13 cellular contexts compared by ENCODE assay signal in the genomic region with DNA sequence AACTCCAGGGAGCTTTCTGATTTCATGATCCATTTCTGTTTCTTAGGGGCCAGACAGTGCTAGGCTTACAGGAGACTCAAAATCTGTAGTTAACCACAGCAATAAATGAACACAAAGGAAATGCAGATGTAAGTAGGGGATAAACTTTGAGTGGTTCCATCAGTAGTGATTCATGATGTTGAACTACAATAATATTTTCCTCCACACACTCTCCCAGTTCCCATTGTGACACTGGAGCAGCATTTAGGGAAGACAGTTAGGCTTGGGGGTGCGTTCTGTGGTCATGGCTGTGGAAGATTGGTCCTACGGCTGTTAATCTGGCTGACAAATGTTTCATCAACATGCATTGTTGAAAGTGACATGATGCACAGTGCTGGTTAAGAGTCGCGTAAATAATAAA.
DNase-seq lines count a peak whose midpoint lies in the region; ATAC-seq and TF ChIP-seq lines count a peak whose summit lies in the region.
"Had no signal": no experiment of that assay in that cellular context is flagged by ENCODE, and none has a peak within 500 bp of the region (broad histone marks: within the 10 kb centered on the region; RNA-seq: fewer than 3 reads in every experiment).

No MANE protein-coding gene starts in this region.

- no TSS peak for BruUV-seq in MCF 10A (replicated peaks; lab: Mats Ljungman, UMichigan)

- peak overlapping the region; percentile 55 for H3K4me3 Mint-ChIP-seq in MCF 10A (ENCODE audit: unreplicated experiment)

- DNase-seq in MCF 10A (ENCODE audit: unreplicated experiment) = peak; percentile 37
- DNase-seq in breast epithelium (ENCODE audit: low spot score in 2 of 2) = no peak
- DNase-seq in fibroblast of villous mesenchyme (ENCODE audit: low read depth) = peak; percentile 78
- DNase-seq in stromal cell of bone marrow (ENCODE audit: low read depth) = peak; percentile 53
- no peak for DNase-seq in superior temporal gyrus (ENCODE audit: extremely low spot score)
- DNase-seq: activated CD4-positive, alpha-beta T cell treated with anti-CD3 and anti-CD28 coated beads, Interleukin-2, amount 50 U/mL, for 48 hours; activated naive CD4-positive, alpha-beta T cell treated with Interleukin-2 at 50 U/mL for 16 hours; DMS79 treated with DMSO at 0.1 percent for 48 hours; NCI-H526 treated with DMSO at 0.1 percent for 48 hours; stimulated activated CD4-positive, alpha-beta T cell treated with anti-CD3 and anti-CD28 coated beads, Interleukin-4, amount 100 ng/mL, for 24 hours had no signal

- POLR2A ChIA-PET in MCF 10A (lab: Yijun Ruan, JAX) = interaction anchor here (0.7 to 2.6 kb wide), 11 partner anchors 8 to 65 kb away, joined by 3 to 14 read pairs (median 6); no protein-coding TSS in a partner anchor

- TF ChIP-seq CTCF in MCF 10A (IDR thresholded peaks at IDR 0.05; ENCODE audit: unreplicated experiment) (no peak), breast epithelium (IDR thresholded peaks at IDR 0.05) (no peak), fibroblast of villous mesenchyme (IDR thresholded peaks at IDR 0.05; ENCODE audit: insufficient read depth, low read depth, low read length) (no peak)

- H3K36me3 Mint-ChIP-seq in MCF 10A (ENCODE audit: insufficient read depth, unreplicated experiment) = peaks cover 32% of the 10 kb centered on the region

- no peak for TF ChIP-seq POLR2A in breast epithelium (IDR thresholded peaks at IDR 0.05)

- H3K36me3 ChIP-seq in breast epithelium = no peaks in the 10 kb centered on the region

- no peaks in the 10 kb centered on the region for H3K27me3 ChIP-seq in breast epithelium

- peaks cover 65% of the 10 kb centered on the region for H3K4me1 Mint-ChIP-seq in MCF 10A (ENCODE audit: insufficient read depth, unreplicated experiment)

- H3K27ac Mint-ChIP-seq in MCF 10A (ENCODE audit: low read depth, unreplicated experiment) = peak overlapping the region; percentile 69

- intact Hi-C loops in MCF 10A (cut with micrococcal nuclease) = loop anchor here (5.0 kb wide), 2 partner anchors 64 to 91 kb away; no protein-coding TSS in a partner anchor
- intact Hi-C loops in breast epithelium (cut with DNase I; ENCODE audit: low total_unique reads) = no loop called here

- peaks cover 6 to 7% of the 10 kb centered on the region in 2 donors for H3K4me1 ChIP-seq in breast epithelium

- peak; percentile 8 for ATAC-seq in SK-N-SH treated with all-trans-retinoic acid at 6 μM for 48 hours
- no peak for ATAC-seq in GM21528 (IDR thresholded peaks at IDR 0.05; ENCODE audit: low FRiP score, unreplicated experiment)
- no peak for ATAC-seq in GM18867 (IDR thresholded peaks at IDR 0.05; ENCODE audit: unreplicated experiment)

- no peaks in the 10 kb centered on the region for H3K27me3 Mint-ChIP-seq in MCF 10A (ENCODE audit: insufficient read depth, unreplicated experiment)

- peak overlapping the region in 1 of 2 donors; percentile 64 for H3K27ac ChIP-seq in breast epithelium

- H3K9me3 ChIP-seq in breast epithelium = no peaks in the 10 kb centered on the region

- CTCF ChIA-PET in MCF 10A (lab: Yijun Ruan, JAX) = interaction anchor here (0.6 to 1.8 kb wide), 9 partner anchors 11 to 1788 kb away, joined by 3 to 8 read pairs (median 3); no protein-coding TSS in a partner anchor

- H3K4me3 ChIP-seq in breast epithelium (no peak overlapping the region), fibroblast of villous mesenchyme (ENCODE audit: low read depth, low read length) (no peak overlapping the region)

- no peaks in the 10 kb centered on the region for H3K9me3 Mint-ChIP-seq in MCF 10A (ENCODE audit: unreplicated experiment)

TF ChIP-seq in SK-N-SH treated with all-trans-retinoic acid at 6 μM for 48 hours, 23 proteins besides CTCF, POLR2A, EP300 and RAD21:
- TF ChIP-seq SNAI2 (CRISPR knock-in tag; IDR thresholded peaks at IDR 0.05) (no peak), ZC3H10 (CRISPR knock-in tag; IDR thresholded peaks at IDR 0.05) (no peak), GLIS3 (CRISPR knock-in tag; IDR thresholded peaks at IDR 0.05) (no peak), TCF4 (CRISPR knock-in tag; IDR thresholded peaks at IDR 0.05; ENCODE audit: borderline replicate concordance) (no peak), CSDC2 (CRISPR knock-in tag; IDR thresholded peaks at IDR 0.05) (no peak), ARNTL (CRISPR knock-in tag; IDR thresholded peaks at IDR 0.05; ENCODE audit: borderline replicate concordance, low read depth) (no peak), ZNF70 (CRISPR knock-in tag; IDR thresholded peaks at IDR 0.05) (no peak), ZFP30 (CRISPR knock-in tag; IDR thresholded peaks at IDR 0.05) (no peak), BACH2 (CRISPR knock-in tag; IDR thresholded peaks at IDR 0.05; ENCODE audit: borderline replicate concordance) (no peak), ZNF8 (CRISPR knock-in tag; IDR thresholded peaks at IDR 0.05) (no peak), ISL1 (CRISPR knock-in tag; IDR thresholded peaks at IDR 0.05) (no peak), TOX (CRISPR knock-in tag; IDR thresholded peaks at IDR 0.05; ENCODE audit: borderline replicate concordance) (no peak), ZNF565 (CRISPR knock-in tag; conservative IDR thresholded peaks at IDR 0.05; ENCODE audit: low read depth) (no peak), OSR1 (CRISPR knock-in tag; IDR thresholded peaks at IDR 0.05) (no peak)
- TF ChIP-seq, protein P1, sequence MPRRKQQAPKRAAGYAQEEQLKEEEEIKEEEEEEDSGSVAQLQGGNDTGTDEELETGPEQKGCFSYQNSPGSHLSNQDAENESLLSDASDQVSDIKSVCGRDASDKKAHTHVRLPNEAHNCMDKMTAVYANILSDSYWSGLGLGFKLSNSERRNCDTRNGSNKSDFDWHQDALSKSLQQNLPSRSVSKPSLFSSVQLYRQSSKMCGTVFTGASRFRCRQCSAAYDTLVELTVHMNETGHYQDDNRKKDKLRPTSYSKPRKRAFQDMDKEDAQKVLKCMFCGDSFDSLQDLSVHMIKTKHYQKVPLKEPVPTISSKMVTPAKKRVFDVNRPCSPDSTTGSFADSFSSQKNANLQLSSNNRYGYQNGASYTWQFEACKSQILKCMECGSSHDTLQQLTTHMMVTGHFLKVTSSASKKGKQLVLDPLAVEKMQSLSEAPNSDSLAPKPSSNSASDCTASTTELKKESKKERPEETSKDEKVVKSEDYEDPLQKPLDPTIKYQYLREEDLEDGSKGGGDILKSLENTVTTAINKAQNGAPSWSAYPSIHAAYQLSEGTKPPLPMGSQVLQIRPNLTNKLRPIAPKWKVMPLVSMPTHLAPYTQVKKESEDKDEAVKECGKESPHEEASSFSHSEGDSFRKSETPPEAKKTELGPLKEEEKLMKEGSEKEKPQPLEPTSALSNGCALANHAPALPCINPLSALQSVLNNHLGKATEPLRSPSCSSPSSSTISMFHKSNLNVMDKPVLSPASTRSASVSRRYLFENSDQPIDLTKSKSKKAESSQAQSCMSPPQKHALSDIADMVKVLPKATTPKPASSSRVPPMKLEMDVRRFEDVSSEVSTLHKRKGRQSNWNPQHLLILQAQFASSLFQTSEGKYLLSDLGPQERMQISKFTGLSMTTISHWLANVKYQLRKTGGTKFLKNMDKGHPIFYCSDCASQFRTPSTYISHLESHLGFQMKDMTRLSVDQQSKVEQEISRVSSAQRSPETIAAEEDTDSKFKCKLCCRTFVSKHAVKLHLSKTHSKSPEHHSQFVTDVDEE (CRISPR knock-in tag; IDR thresholded peaks at IDR 0.05) = no peak
- TF ChIP-seq, protein P2, sequence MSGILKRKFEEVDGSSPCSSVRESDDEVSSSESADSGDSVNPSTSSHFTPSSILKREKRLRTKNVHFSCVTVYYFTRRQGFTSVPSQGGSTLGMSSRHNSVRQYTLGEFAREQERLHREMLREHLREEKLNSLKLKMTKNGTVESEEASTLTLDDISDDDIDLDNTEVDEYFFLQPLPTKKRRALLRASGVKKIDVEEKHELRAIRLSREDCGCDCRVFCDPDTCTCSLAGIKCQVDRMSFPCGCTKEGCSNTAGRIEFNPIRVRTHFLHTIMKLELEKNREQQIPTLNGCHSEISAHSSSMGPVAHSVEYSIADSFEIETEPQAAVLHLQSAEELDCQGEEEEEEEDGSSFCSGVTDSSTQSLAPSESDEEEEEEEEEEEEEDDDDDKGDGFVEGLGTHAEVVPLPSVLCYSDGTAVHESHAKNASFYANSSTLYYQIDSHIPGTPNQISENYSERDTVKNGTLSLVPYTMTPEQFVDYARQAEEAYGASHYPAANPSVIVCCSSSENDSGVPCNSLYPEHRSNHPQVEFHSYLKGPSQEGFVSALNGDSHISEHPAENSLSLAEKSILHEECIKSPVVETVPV (CRISPR knock-in tag; IDR thresholded peaks at IDR 0.05) = no peak
- TF ChIP-seq, protein P3, sequence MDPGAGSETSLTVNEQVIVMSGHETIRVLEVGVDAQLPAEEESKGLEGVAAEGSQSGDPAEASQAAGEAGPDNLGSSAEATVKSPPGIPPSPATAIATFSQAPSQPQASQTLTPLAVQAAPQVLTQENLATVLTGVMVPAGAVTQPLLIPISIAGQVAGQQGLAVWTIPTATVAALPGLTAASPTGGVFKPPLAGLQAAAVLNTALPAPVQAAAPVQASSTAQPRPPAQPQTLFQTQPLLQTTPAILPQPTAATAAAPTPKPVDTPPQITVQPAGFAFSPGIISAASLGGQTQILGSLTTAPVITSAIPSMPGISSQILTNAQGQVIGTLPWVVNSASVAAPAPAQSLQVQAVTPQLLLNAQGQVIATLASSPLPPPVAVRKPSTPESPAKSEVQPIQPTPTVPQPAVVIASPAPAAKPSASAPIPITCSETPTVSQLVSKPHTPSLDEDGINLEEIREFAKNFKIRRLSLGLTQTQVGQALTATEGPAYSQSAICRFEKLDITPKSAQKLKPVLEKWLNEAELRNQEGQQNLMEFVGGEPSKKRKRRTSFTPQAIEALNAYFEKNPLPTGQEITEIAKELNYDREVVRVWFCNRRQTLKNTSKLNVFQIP (CRISPR knock-in tag; IDR thresholded peaks at IDR 0.05; ENCODE audit: borderline replicate concordance, low read depth) = no peak
- TF ChIP-seq, protein P4, sequence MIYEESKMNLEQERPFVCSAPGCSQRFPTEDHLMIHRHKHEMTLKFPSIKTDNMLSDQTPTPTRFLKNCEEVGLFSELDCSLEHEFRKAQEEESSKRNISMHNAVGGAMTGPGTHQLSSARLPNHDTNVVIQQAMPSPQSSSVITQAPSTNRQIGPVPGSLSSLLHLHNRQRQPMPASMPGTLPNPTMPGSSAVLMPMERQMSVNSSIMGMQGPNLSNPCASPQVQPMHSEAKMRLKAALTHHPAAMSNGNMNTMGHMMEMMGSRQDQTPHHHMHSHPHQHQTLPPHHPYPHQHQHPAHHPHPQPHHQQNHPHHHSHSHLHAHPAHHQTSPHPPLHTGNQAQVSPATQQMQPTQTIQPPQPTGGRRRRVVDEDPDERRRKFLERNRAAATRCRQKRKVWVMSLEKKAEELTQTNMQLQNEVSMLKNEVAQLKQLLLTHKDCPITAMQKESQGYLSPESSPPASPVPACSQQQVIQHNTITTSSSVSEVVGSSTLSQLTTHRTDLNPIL (CRISPR knock-in tag; IDR thresholded peaks at IDR 0.05; ENCODE audit: low read depth) = no peak

Comparison
In these comparisons a context has a peak if more than half of its experiments do, and no peak if none do; other contexts are left out.
1. DNase-seq: peak in MCF 10A (single experiment), fibroblast of villous mesenchyme (single experiment) and stromal cell of bone marrow (single experiment); none in breast epithelium (0 of 2) and superior temporal gyrus (single experiment).